ENCODE assay signal across 20 cellular contexts in the genomic region with DNA sequence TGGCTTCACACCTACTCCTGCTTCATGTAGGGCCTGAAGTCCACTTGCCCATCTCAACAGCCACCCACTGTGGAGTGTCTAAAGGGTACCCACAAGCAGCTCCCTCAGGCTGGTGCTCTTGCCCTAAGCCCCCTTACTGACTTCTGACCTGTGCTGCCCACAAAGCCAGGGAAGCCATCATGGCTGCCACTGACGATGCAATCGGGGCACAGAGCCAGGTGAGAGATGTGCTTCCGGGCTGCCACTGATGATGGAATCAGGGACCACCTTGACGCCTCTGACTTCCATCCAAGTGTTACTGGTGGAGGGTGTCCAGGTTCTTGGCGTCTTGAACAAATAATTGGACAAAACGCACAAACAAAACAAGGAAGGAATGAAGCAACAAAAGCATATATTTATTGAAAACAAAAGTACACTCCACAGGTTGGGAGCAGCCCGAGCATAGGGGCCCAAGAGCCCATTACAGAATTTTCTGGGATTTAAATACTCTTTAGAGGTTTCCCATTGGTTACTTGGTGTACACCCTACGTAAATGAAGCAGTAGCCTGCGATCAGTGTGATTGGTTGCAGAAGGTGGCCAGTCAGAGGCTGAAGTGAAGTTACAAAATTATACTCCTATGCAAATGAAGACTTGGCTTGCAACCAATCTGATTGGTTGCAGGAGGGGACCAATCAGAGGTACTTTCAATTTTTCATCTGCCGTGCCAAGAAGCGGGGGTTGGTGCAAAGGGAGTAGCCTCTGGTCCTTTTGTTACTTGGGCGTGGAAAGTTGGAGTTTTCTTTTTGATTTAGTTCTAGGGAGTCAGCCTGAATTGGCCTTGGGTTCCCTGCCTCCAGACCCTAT. TPM values are rescaled to one million over a fixed set of nuclear protein-coding genes. Genes with fewer than 3 reads are reported as not detected.
A peak's percentile ranks its signal among the peaks of the same experiment; 100 is the strongest.
DNase-seq lines count a peak whose midpoint lies in the region; ATAC-seq and TF ChIP-seq lines count a peak whose summit lies in the region.
"Had no signal": no experiment of that assay in that cellular context is flagged by ENCODE, and none has a peak within 500 bp of the region (broad histone marks: within the 10 kb centered on the region; RNA-seq: fewer than 3 reads in every experiment).

No MANE protein-coding gene starts in this region.

- no peak overlapping the region for H2BK20ac ChIP-seq in H9 (ENCODE audit: low read depth, low read length, poor library complexity, severe bottlenecking)

- H2BK12ac ChIP-seq in H9 (ENCODE audit: insufficient read length, low read depth, low read length): no peak overlapping the region

- H3K9me3 ChIP-seq in H9 (ENCODE audit: control insufficient read depth, low read depth, low read length): no peaks in the 10 kb centered on the region
- H3K9me3 ChIP-seq in body of pancreas: no peaks in the 10 kb centered on the region
- H3K9me3 ChIP-seq in uterus: no peaks in the 10 kb centered on the region
- no peaks in the 10 kb centered on the region for H3K9me3 ChIP-seq in ascending aorta
- H3K9me3 ChIP-seq: BLaER1, sigmoid colon, thyroid gland had no signal

- no peak overlapping the region for H3K27ac ChIP-seq in H9 (ENCODE audit: insufficient read length, low read depth, low read length)
- peak overlapping the region; percentile 54 to 96 (median 94) for H3K27ac ChIP-seq in body of pancreas
- peak overlapping the region in 1 of 2 donors; percentile 74 for H3K27ac ChIP-seq in uterus
- H3K27ac ChIP-seq in ascending aorta: no peak overlapping the region
- H3K27ac ChIP-seq: BLaER1, KMS-11, sigmoid colon, thyroid gland had no signal

- H3K9me3 Mint-ChIP-seq in H9 (no peaks in the 10 kb centered on the region; a peak in 1 of 5 replicates), nephron (no peaks in the 10 kb centered on the region), endothelial cell (ENCODE audit: unreplicated experiment) (no peaks in the 10 kb centered on the region)
- H3K9me3 Mint-ChIP-seq: activated naive CD8-positive, alpha-beta T cell treated with anti-CD3 and anti-CD28 coated beads for 36 hours; immature natural killer cell had no signal

- peaks cover 55 to 60% of the 10 kb centered on the region in 2 experiments for H3K4me1 Mint-ChIP-seq in H9
- H3K4me1 Mint-ChIP-seq in nephron: peaks cover 70% of the 10 kb centered on the region
- H3K4me1 Mint-ChIP-seq in endothelial cell (ENCODE audit: unreplicated experiment): peaks cover 41% of the 10 kb centered on the region

- H3K4me1 ChIP-seq in H9 (ENCODE audit: insufficient read depth, low read length): peaks cover 17% of the 10 kb centered on the region; the same call in 1 of the 2 replicates
- peaks cover 58% of the 10 kb centered on the region for H3K4me1 ChIP-seq in body of pancreas
- H3K4me1 ChIP-seq in uterus: no peaks in the 10 kb centered on the region
- peaks cover 4 to 12% of the 10 kb centered on the region in 2 donors for H3K4me1 ChIP-seq in ascending aorta

- no peaks in the 10 kb centered on the region for H4K20me1 ChIP-seq in H9 (ENCODE audit: control insufficient read depth, insufficient read depth, insufficient read length)
- H4K20me1 ChIP-seq: BLaER1 had no signal

- H3K23me2 ChIP-seq in H9 (ENCODE audit: insufficient read length, low read depth, low read length, poor library complexity, severe bottlenecking): no peaks in the 10 kb centered on the region

- no CpG with 5 or more reads among the region's 12 CpGs for WGBS in H9 (ENCODE audit: extremely low coverage, insufficient read length, low lambda C conversion rate)
- 30 to 34% methylated on average over 12 of the region's 12 CpGs for WGBS in body of pancreas, 2 donors

- H2AK5ac ChIP-seq in H9 (ENCODE audit: insufficient read length, low read length): no peak overlapping the region

- H3K36me3 Mint-ChIP-seq in H9 (ENCODE audit: insufficient read depth in 1 of 3, low read depth in 3 of 3) (peaks cover 0 to 4% (median 4%) of the 10 kb centered on the region in 3 experiments; a peak in 2 of 7 replicates), nephron (ENCODE audit: low read depth) (no peaks in the 10 kb centered on the region), endothelial cell (ENCODE audit: low read depth, unreplicated experiment) (no peaks in the 10 kb centered on the region)
- H3K36me3 Mint-ChIP-seq: activated naive CD8-positive, alpha-beta T cell treated with anti-CD3 and anti-CD28 coated beads for 36 hours; immature natural killer cell had no signal

- TF ChIP-seq CTCF in H9 (conservative IDR thresholded peaks at IDR 0.05) (no peak), body of pancreas (IDR thresholded peaks at IDR 0.05) (no peak), nephron (IDR thresholded peaks at IDR 0.05; ENCODE audit: unreplicated experiment in 3 of 3) (no peak), uterus (IDR thresholded peaks at IDR 0.05) (no peak), ascending aorta (IDR thresholded peaks at IDR 0.05) (no peak), endothelial cell (IDR thresholded peaks at IDR 0.05; ENCODE audit: unreplicated experiment) (no peak)

- H3K79me2 ChIP-seq in H9 (ENCODE audit: insufficient read depth, low read length): no peaks in the 10 kb centered on the region

- no peak overlapping the region for H3T11ph ChIP-seq in H9 (ENCODE audit: low read length)

- no peak overlapping the region for H4K5ac ChIP-seq in H9 (ENCODE audit: insufficient read length, low read depth, low read length)

- no peak overlapping the region for H2BK5ac ChIP-seq in H9 (ENCODE audit: insufficient read length, low read length)

- H3K14ac ChIP-seq in H9 (ENCODE audit: insufficient read depth, low read length): no peak overlapping the region

- H3K4ac ChIP-seq in H9 (ENCODE audit: low read depth, low read length): no peak overlapping the region

- TF ChIP-seq POLR2A in body of pancreas (IDR thresholded peaks at IDR 0.05) (peak in 2 of 3 donors; percentile 77 to 79), uterus (IDR thresholded peaks at IDR 0.05) (no peak)

- no peak for DNase-seq in H9
- DNase-seq in NCI-H1436 (lab: John Stamatoyannopoulos, UW): peak; percentile 66
- DNase-seq in body of pancreas: peak; percentile 71 to 89 (median 84)
- DNase-seq in stimulated activated CD4-positive, alpha-beta T cell treated with anti-CD3 and anti-CD28 coated beads, Interleukin-2, amount 100 ng/mL, for 48 hours: no peak
- no peak for DNase-seq in uterus
- no peak for DNase-seq in ascending aorta (ENCODE audit: low spot score in 2 of 2)
- no peak for DNase-seq in endothelial cell (ENCODE audit: low spot score)
- DNase-seq: activated CD4-positive, alpha-beta T cell treated with anti-CD3 and anti-CD28 coated beads, Interleukin-2, amount 50 U/mL, for 1 hour; activated naive CD8-positive, alpha-beta T cell treated with anti-CD3 and anti-CD28 coated beads for 36 hours; activated T-cell treated with anti-CD3 and anti-CD28 coated beads, Interleukin-2, amount 50 U/mL, for 1 hour; central memory CD4-positive, alpha-beta T cell; foreskin melanocyte; immature natural killer cell; NCI-H2029; sigmoid colon; thyroid gland had no signal

- no peak overlapping the region for H3K23ac ChIP-seq in H9 (ENCODE audit: insufficient read length, low read depth, low read length)

- H3K27me3 Mint-ChIP-seq in H9 (ENCODE audit: low read depth): 0 out of 2 replicates have a peak, but pooled peaks cover 2% of the 10 kb centered on the region
- no peaks in the 10 kb centered on the region for H3K27me3 Mint-ChIP-seq in nephron (ENCODE audit: low read depth)
- peaks cover 2% of the 10 kb centered on the region for H3K27me3 Mint-ChIP-seq in endothelial cell (ENCODE audit: unreplicated experiment)

- H3K27me3 ChIP-seq in H9 (ENCODE audit: insufficient read depth, low read length): no peaks in the 10 kb centered on the region
- H3K27me3 ChIP-seq in body of pancreas: no peaks in the 10 kb centered on the region
- H3K27me3 ChIP-seq in uterus: no peaks in the 10 kb centered on the region
- no peaks in the 10 kb centered on the region for H3K27me3 ChIP-seq in ascending aorta
- H3K27me3 ChIP-seq: BLaER1, thyroid gland had no signal

- intact Hi-C loops in body of pancreas (cut with DNase I) (loop anchor here (10.0 kb wide), 1 partner anchor 114 kb away; a partner anchor contains a TSS), uterus (cut with DNase I; ENCODE audit: low total_unique reads) (loop anchor here (10.0 kb wide), 1 partner anchor 214 kb away; no protein-coding TSS in a partner anchor), ascending aorta (cut with DNase I) (loop anchor here (5.0 to 10.0 kb wide), 2 partner anchors 171 to 394 kb away; a partner anchor contains a TSS)

- peak overlapping the region; percentile 85 for H3K18ac ChIP-seq in H9 (ENCODE audit: insufficient read length, low read depth, low read length)

- H4K8ac ChIP-seq in H9 (replicated peaks; ENCODE audit: insufficient read length, low read depth, low read length): no peak overlapping the region

- H4K91ac ChIP-seq in H9 (ENCODE audit: insufficient read length, low read depth, low read length): no peak overlapping the region

- peaks cover 0 to 2% of the 10 kb centered on the region in 2 donors for H3K36me3 ChIP-seq in body of pancreas (replicated peaks in 1 of 2; ENCODE audit: insufficient read depth in 1 of 2, low read depth in 2 of 2)
- no peaks in the 10 kb centered on the region for H3K36me3 ChIP-seq in uterus
- no peaks in the 10 kb centered on the region for H3K36me3 ChIP-seq in ascending aorta
- H3K36me3 ChIP-seq: BLaER1, sigmoid colon, thyroid gland had no signal

- no peak overlapping the region for H3K56ac ChIP-seq in H9 (ENCODE audit: insufficient read length, low read depth, low read length)

- H3K79me1 ChIP-seq in H9 (ENCODE audit: insufficient read depth, low read depth, low read length, poor library complexity, severe bottlenecking): no peaks in the 10 kb centered on the region

- H3K4me3 ChIP-seq in body of pancreas (no peak overlapping the region), uterus (no peak overlapping the region), ascending aorta (no peak overlapping the region)
- H3K4me3 ChIP-seq: BLaER1, sigmoid colon, thyroid gland had no signal

- no peak overlapping the region for H3K4me2 ChIP-seq in H9 (ENCODE audit: insufficient read depth, insufficient read length, low read length)
- H3K4me2 ChIP-seq: BLaER1, KMS-11 had no signal

- H3K27ac Mint-ChIP-seq in H9 (peak overlapping the region in 1 of 3 experiments; percentile 82; a peak in 2 of 7 replicates), nephron (peak overlapping the region; percentile 99 to 100 (median 100)), endothelial cell (ENCODE audit: unreplicated experiment) (no peak overlapping the region)
- H3K27ac Mint-ChIP-seq: activated naive CD8-positive, alpha-beta T cell treated with anti-CD3 and anti-CD28 coated beads for 36 hours; immature natural killer cell had no signal

- no peak overlapping the region for H2BK15ac ChIP-seq in H9 (ENCODE audit: low read depth, low read length)

- peak; percentile 40 for ATAC-seq in body of pancreas

- no peak overlapping the region for H3K9ac ChIP-seq in H9 (ENCODE audit: extremely low read depth, insufficient read length, low read length)
- H3K9ac ChIP-seq: BLaER1, KMS-11 had no signal

- no peak overlapping the region for H2BK120ac ChIP-seq in H9 (ENCODE audit: low read depth, low read length, poor library complexity, severe bottlenecking)

- H3K4me3 Mint-ChIP-seq in H9: no peak overlapping the region
- H3K4me3 Mint-ChIP-seq in nephron: peak overlapping the region in 1 of 3 experiments; percentile 59
- H3K4me3 Mint-ChIP-seq in endothelial cell (ENCODE audit: unreplicated experiment): no peak overlapping the region
- H3K4me3 Mint-ChIP-seq: activated naive CD8-positive, alpha-beta T cell treated with anti-CD3 and anti-CD28 coated beads for 36 hours; immature natural killer cell had no signal

- no peak overlapping the region for H2AFZ ChIP-seq in H9 (ENCODE audit: low read length)

RNA-seq across cellular contexts. Expression of a gene that starts 4.5 kb away (rescaled TPM):
- total RNA-seq in H9 (2021) (0.29 TPM in 1 of 2 replicates, not detected in the other), body of pancreas (1,000 to 10,000 TPM; 4,161 to 4,381 TPM), uterus (1 to 10 TPM in 1 of 4 donors, not detected in 3; 1.2 TPM), ascending aorta (not detected), endothelial cell (ENCODE audit: unreplicated experiment) (not detected)
- total RNA-seq: sigmoid colon, SK-MEL-5, thyroid gland had no signal

RNA-seq across cellular contexts. Expression of a gene that starts 21.8 kb away (rescaled TPM):
- total RNA-seq in H9 (2021) (not detected in 2 replicates), body of pancreas (10 to 100 TPM in 1 of 2 donors, 1 to 10 TPM in 1; 9.6 to 10.2 TPM), uterus (1 to 10 TPM in 1 of 4 donors, not detected in 3; 1.3 TPM), ascending aorta (not detected), endothelial cell (ENCODE audit: unreplicated experiment) (not detected)
- total RNA-seq: activated naive CD8-positive, alpha-beta T cell treated with anti-CD3 and anti-CD28 coated beads for 36 hours; sigmoid colon; thyroid gland had no signal

Comparison
In these comparisons a context has a peak if more than half of its experiments do, and no peak if none do; other contexts are left out.
1. DNase-seq: peak in NCI-H1436 (single experiment) and body of pancreas (4 of 4); none in H9 (single experiment), stimulated activated CD4-positive, alpha-beta T cell treated with anti-CD3 and anti-CD28 coated beads, Interleukin-2, amount 100 ng/mL, for 48 hours (0 of 2), uterus (0 of 2), ascending aorta (0 of 2) and endothelial cell (single experiment).
2. H3K27ac ChIP-seq: peak in body of pancreas (4 of 4); none in H9 (single experiment) and ascending aorta (0 of 2).
3. POLR2A ChIP-seq: peak in body of pancreas (2 of 3); none in uterus (0 of 2).
4. RNA of a gene that starts 4.5 kb away (total RNA-seq): 4,161 to 4,381 TPM in body of pancreas; not detected in endothelial cell (single experiment), 0.29 TPM in H9, 1.2 TPM in uterus and not detected in ascending aorta (single experiment); every median in the first group is over 1,000 times any median in the second.